In genomic region chr9:136837146-136837855, GRCh38 we compare ENCODE assay signal across 13 cellular contexts. TPM values are rescaled to one million over a fixed set of nuclear protein-coding genes. Genes with fewer than 3 reads are reported as not detected.
A peak's percentile ranks its signal among the peaks of the same experiment; 100 is the strongest.
DNase-seq lines count a peak whose midpoint lies in the region; ATAC-seq, FAIRE-seq and TF ChIP-seq lines count a peak whose summit lies in the region.
"Had no signal": no experiment of that assay in that cellular context is flagged by ENCODE, and none has a peak within 500 bp of the region (broad histone marks: within the 10 kb centered on the region; RNA-seq: fewer than 3 reads in every experiment).

No MANE protein-coding gene starts in this region.

- no peaks in the 10 kb centered on the region for H3K79me2 ChIP-seq in HepG2 (ENCODE audit: insufficient read depth, low read length)

- no peak for TF ChIP-seq POLR2A in HepG2 (IDR thresholded peaks at IDR 0.05; ENCODE audit: insufficient read depth in 1 of 2, low read depth in 2 of 2, low read length in 2 of 2)

- in situ Hi-C loops in HepG2 (cut with HindIII; ENCODE audit: extremely low pct_ligation_motif_present, low pct_unique_long_range_greater_than_20kb), result no loop called here

- H2AFZ ChIP-seq in HepG2 (ENCODE audit: low read length), result no peak overlapping the region

- no peak overlapping the region for H3K9ac ChIP-seq in HepG2 (ENCODE audit: insufficient read depth, low read depth, low read length)
- H3K9ac ChIP-seq: BLaER1 had no signal

- no peak for FAIRE-seq in HepG2 (lab: Jason Lieb, UNC)
- FAIRE-seq: GM19239, HTR-8/SVneo had no signal

- H3K27ac ChIP-seq in RWPE1, result peak overlapping the region; percentile 90
- H3K27ac ChIP-seq in HepG2 (ENCODE audit: extremely low read length, insufficient read depth, low read length), result no peak overlapping the region
- H3K27ac ChIP-seq: BLaER1 had no signal

- no peak for TF ChIP-seq CTCF in BE2C (IDR thresholded peaks at IDR 0.05; ENCODE audit: low read depth, low read length)
- TF ChIP-seq CTCF in RWPE1 (conservative IDR thresholded peaks at IDR 0.05; ENCODE audit: low read depth), result no peak
- TF ChIP-seq CTCF in HepG2 (CRISPR knock-in tag; IDR thresholded peaks at IDR 0.05), result no peak

- H3K9me3 ChIP-seq in BE2C (no peaks in the 10 kb centered on the region), HepG2 (ENCODE audit: low read length) (no peaks in the 10 kb centered on the region)
- H3K9me3 ChIP-seq: BLaER1 had no signal

- no peak overlapping the region for H3K4me3 ChIP-seq in BE2C (ENCODE audit: low read depth, low read length)
- H3K4me3 ChIP-seq in HepG2 (replicated peaks in 1 of 3; ENCODE audit: insufficient read depth in 1 of 3, low read depth in 2 of 3, low read length in 3 of 3), result no peak overlapping the region
- H3K4me3 ChIP-seq: BLaER1 had no signal

- H3K27me3 ChIP-seq in BE2C (no peaks in the 10 kb centered on the region), HepG2 (ENCODE audit: control insufficient read depth in 1 of 2, insufficient read depth in 2 of 2, low read length in 2 of 2) (no peaks in the 10 kb centered on the region)
- H3K27me3 ChIP-seq: BLaER1 had no signal

- no peak overlapping the region for H3K4me2 ChIP-seq in HepG2 (ENCODE audit: low read depth, low read length)
- H3K4me2 ChIP-seq: BLaER1 had no signal

- TF ChIP-seq RAD21 in HepG2 (CRISPR knock-in tag; IDR thresholded peaks at IDR 0.05), result no peak

- H3K36me3 ChIP-seq in BE2C (peaks cover 55% of the 10 kb centered on the region), HepG2 (replicated peaks in 1 of 2; ENCODE audit: control insufficient read depth in 1 of 2, insufficient read depth in 2 of 2, low read length in 2 of 2) (peaks cover 14 to 15% of the 10 kb centered on the region in 2 experiments)

- peaks cover 30% of the 10 kb centered on the region for H3K4me1 ChIP-seq in BE2C
- H3K4me1 ChIP-seq in HepG2 (ENCODE audit: insufficient read depth, low read length), result peaks cover 31% of the 10 kb centered on the region

- no TSS peak for BruUV-seq in HepG2 (replicated peaks; lab: Mats Ljungman, UMichigan)

- no peaks in the 10 kb centered on the region for H4K20me1 ChIP-seq in HepG2 (ENCODE audit: insufficient read depth, low read length)

- CTCF ChIA-PET in RWPE1 (lab: Yijun Ruan, JAX), result no interaction called here
- CTCF ChIA-PET in HepG2 (lab: Yijun Ruan, JAX; ENCODE audit: low intra/inter-chr PET ratio, low total read pairs), result no interaction called here

- POLR2A ChIA-PET in RWPE1 (lab: Yijun Ruan, JAX; ENCODE audit: low non-redundant PET) (no interaction called here), HepG2 (lab: Yijun Ruan, JAX) (no interaction called here)

- 92% methylated on average over 15 of the region's 27 CpGs for WGBS in HepG2 (ENCODE audit: low lambda C conversion rate)

- DNase-seq in BE2C, result peak; percentile 13
- DNase-seq in RWPE1 (ENCODE audit: low spot score), result no peak
- no peak for DNase-seq in HepG2 (ENCODE audit: low spot score)
- no peak for DNase-seq in anterior cingulate cortex (lab: John Stamatoyannopoulos, UW)
- DNase-seq: CD8-positive, alpha-beta memory T cell; DMS53; GF-D8; GOT3; H9 had no signal

- TF ChIP-seq EP300 in HepG2 (IDR thresholded peaks at IDR 0.05; ENCODE audit: low read depth in 2 of 2, low read length in 2 of 2) (no peak), HepG2 (CRISPR knock-in tag; IDR thresholded peaks at IDR 0.05; ENCODE audit: borderline replicate concordance) (no peak)

- ATAC-seq in HepG2 (no peak), HG03095 (IDR thresholded peaks at IDR 0.05; ENCODE audit: unreplicated experiment) (no peak)

- intact Hi-C loops in HepG2 (cut with micrococcal nuclease; ENCODE audit: unreplicated experiment), result no loop called here

RNA-seq across cellular contexts. Expression of gene AJM1, which starts 5.0 kb away (rescaled TPM):
- 37.9 TPM for polyA plus RNA-seq in BE2C (2012; ENCODE audit: insufficient read depth, insufficient read length, low read depth)
- 0.48 and 1.1 TPM in 2 replicates for total RNA-seq in HepG2 (2016; rRNA removed; fragmentation: Illumina TruSeq; extraction: Trizol)
- total RNA-seq in HepG2 (2016; cell fraction: cytosol; rRNA removed; fragmentation: Illumina TruSeq; extraction: Trizol; ENCODE audit: low read depth), result 0.61 and 0.71 TPM in 2 replicates
- total RNA-seq in HepG2 (2016; cell fraction: insoluble cytoplasmic fraction; rRNA removed; fragmentation: Illumina TruSeq; extraction: Trizol), result 0.30 and 1.00 TPM in 2 replicates
- 0.59 and 0.90 TPM in 2 replicates for total RNA-seq in HepG2 (2016; cell fraction: membrane; rRNA removed; fragmentation: Illumina TruSeq; extraction: Trizol)
- total RNA-seq in HepG2 (2016; cell fraction: nucleus; rRNA removed; fragmentation: Illumina TruSeq; extraction: Trizol), result 1.0 TPM in 2 replicates
- 1.2 and 1.4 TPM in 2 replicates for polyA plus RNA-seq in HepG2 (2011; rRNA removed)
- 0.45 and 0.97 TPM in 2 replicates for polyA plus RNA-seq in HepG2 (2011; cell fraction: cytosol; rRNA removed)
- 22.1 and 27.9 TPM in 2 replicates for polyA plus RNA-seq in HepG2 (2011; cell fraction: nucleus; rRNA removed)
- 2.2 TPM in 2 replicates for polyA plus RNA-seq in HepG2 (2012)
- 0.40 and 0.78 TPM in 2 replicates for polyA plus RNA-seq in HepG2 (2016; cell fraction: cytosol; fragmentation: Illumina TruSeq; extraction: Trizol; ENCODE audit: low read depth)
- 0.61 and 0.74 TPM in 2 replicates for polyA plus RNA-seq in HepG2 (2016; cell fraction: insoluble cytoplasmic fraction; fragmentation: Illumina TruSeq; extraction: Trizol; ENCODE audit: low read depth)
- 0.52 and 0.76 TPM in 2 replicates for polyA plus RNA-seq in HepG2 (2016; cell fraction: membrane; fragmentation: Illumina TruSeq; extraction: Trizol; ENCODE audit: low read depth)
- polyA plus RNA-seq in HepG2 (2016; cell fraction: nucleus; fragmentation: Illumina TruSeq; extraction: Trizol; ENCODE audit: insufficient read depth, low read depth), result 4.1 and 4.6 TPM in 2 replicates
- 0.77 and 1.1 TPM in 2 replicates for polyA minus RNA-seq in HepG2 (2011; rRNA and poly(A)+ RNA removed; ENCODE audit: low replicate concordance)
- polyA minus RNA-seq in HepG2 (2011; cell fraction: cytosol; rRNA and poly(A)+ RNA removed), result 1.5 and 1.8 TPM in 2 replicates
- polyA minus RNA-seq in HepG2 (2011; cell fraction: nucleus; rRNA and poly(A)+ RNA removed), result 3.0 and 3.3 TPM in 2 replicates

RNA-seq across cellular contexts. Expression of gene PHPT1, which starts 11.9 kb away (rescaled TPM):
- 544 TPM for polyA plus RNA-seq in BE2C (2012; ENCODE audit: insufficient read depth, insufficient read length, low read depth)
- total RNA-seq in HepG2 (2016; rRNA removed; fragmentation: Illumina TruSeq; extraction: Trizol), result 155 and 192 TPM in 2 replicates
- total RNA-seq in HepG2 (2016; cell fraction: cytosol; rRNA removed; fragmentation: Illumina TruSeq; extraction: Trizol; ENCODE audit: low read depth), result 102 and 115 TPM in 2 replicates
- total RNA-seq in HepG2 (2016; cell fraction: insoluble cytoplasmic fraction; rRNA removed; fragmentation: Illumina TruSeq; extraction: Trizol), result 166 and 201 TPM in 2 replicates
- total RNA-seq in HepG2 (2016; cell fraction: membrane; rRNA removed; fragmentation: Illumina TruSeq; extraction: Trizol), result 119 and 147 TPM in 2 replicates
- 76.8 and 86.8 TPM in 2 replicates for total RNA-seq in HepG2 (2016; cell fraction: nucleus; rRNA removed; fragmentation: Illumina TruSeq; extraction: Trizol)
- 184 and 189 TPM in 2 replicates for polyA plus RNA-seq in HepG2 (2011; rRNA removed)
- 184 and 289 TPM in 2 replicates for polyA plus RNA-seq in HepG2 (2011; cell fraction: cytosol; rRNA removed)
- polyA plus RNA-seq in HepG2 (2011; cell fraction: nucleus; rRNA removed), result 352 and 483 TPM in 2 replicates
- polyA plus RNA-seq in HepG2 (2012), result 109 and 121 TPM in 2 replicates
- 97.4 and 122 TPM in 2 replicates for polyA plus RNA-seq in HepG2 (2016; cell fraction: cytosol; fragmentation: Illumina TruSeq; extraction: Trizol; ENCODE audit: low read depth)
- 136 and 146 TPM in 2 replicates for polyA plus RNA-seq in HepG2 (2016; cell fraction: insoluble cytoplasmic fraction; fragmentation: Illumina TruSeq; extraction: Trizol; ENCODE audit: low read depth)
- polyA plus RNA-seq in HepG2 (2016; cell fraction: membrane; fragmentation: Illumina TruSeq; extraction: Trizol; ENCODE audit: low read depth), result 95.2 and 109 TPM in 2 replicates
- polyA plus RNA-seq in HepG2 (2016; cell fraction: nucleus; fragmentation: Illumina TruSeq; extraction: Trizol; ENCODE audit: insufficient read depth, low read depth), result 167 and 176 TPM in 2 replicates
- 32.0 and 34.3 TPM in 2 replicates for polyA minus RNA-seq in HepG2 (2011; rRNA and poly(A)+ RNA removed; ENCODE audit: low replicate concordance)
- 21.5 and 26.7 TPM in 2 replicates for polyA minus RNA-seq in HepG2 (2011; cell fraction: cytosol; rRNA and poly(A)+ RNA removed)
- 33.4 and 39.9 TPM in 2 replicates for polyA minus RNA-seq in HepG2 (2011; cell fraction: nucleus; rRNA and poly(A)+ RNA removed)

RNA-seq across cellular contexts. Expression of gene MAMDC4, which starts 14.8 kb away (rescaled TPM):
- 4.4 TPM for polyA plus RNA-seq in BE2C (2012; ENCODE audit: insufficient read depth, insufficient read length, low read depth)
- 1.2 and 6.0 TPM in 2 replicates for total RNA-seq in HepG2 (2016; rRNA removed; fragmentation: Illumina TruSeq; extraction: Trizol)
- 1.7 and 2.2 TPM in 2 replicates for total RNA-seq in HepG2 (2016; cell fraction: cytosol; rRNA removed; fragmentation: Illumina TruSeq; extraction: Trizol; ENCODE audit: low read depth)
- 1.0 and 7.5 TPM in 2 replicates for total RNA-seq in HepG2 (2016; cell fraction: insoluble cytoplasmic fraction; rRNA removed; fragmentation: Illumina TruSeq; extraction: Trizol)
- 0.83 and 1.1 TPM in 2 replicates for total RNA-seq in HepG2 (2016; cell fraction: membrane; rRNA removed; fragmentation: Illumina TruSeq; extraction: Trizol)
- 7.7 and 10.7 TPM in 2 replicates for total RNA-seq in HepG2 (2016; cell fraction: nucleus; rRNA removed; fragmentation: Illumina TruSeq; extraction: Trizol)
- polyA plus RNA-seq in HepG2 (2011; rRNA removed), result 6.8 and 7.9 TPM in 2 replicates
- 1.2 and 2.6 TPM in 2 replicates for polyA plus RNA-seq in HepG2 (2011; cell fraction: cytosol; rRNA removed)
- polyA plus RNA-seq in HepG2 (2011; cell fraction: nucleus; rRNA removed), result 170 and 232 TPM in 2 replicates
- 6.5 and 6.7 TPM in 2 replicates for polyA plus RNA-seq in HepG2 (2012)
- polyA plus RNA-seq in HepG2 (2016; cell fraction: cytosol; fragmentation: Illumina TruSeq; extraction: Trizol; ENCODE audit: low read depth), result 0.48 and 0.49 TPM in 2 replicates
- 1.2 and 1.3 TPM in 2 replicates for polyA plus RNA-seq in HepG2 (2016; cell fraction: insoluble cytoplasmic fraction; fragmentation: Illumina TruSeq; extraction: Trizol; ENCODE audit: low read depth)
- polyA plus RNA-seq in HepG2 (2016; cell fraction: membrane; fragmentation: Illumina TruSeq; extraction: Trizol; ENCODE audit: low read depth), result 0.57 and 0.68 TPM in 2 replicates
- polyA plus RNA-seq in HepG2 (2016; cell fraction: nucleus; fragmentation: Illumina TruSeq; extraction: Trizol; ENCODE audit: insufficient read depth, low read depth), result 32.1 and 33.9 TPM in 2 replicates
- 0.96 and 2.4 TPM in 2 replicates for polyA minus RNA-seq in HepG2 (2011; rRNA and poly(A)+ RNA removed; ENCODE audit: low replicate concordance)
- 0.69 and 1.2 TPM in 2 replicates for polyA minus RNA-seq in HepG2 (2011; cell fraction: cytosol; rRNA and poly(A)+ RNA removed)
- 8.8 and 10.9 TPM in 2 replicates for polyA minus RNA-seq in HepG2 (2011; cell fraction: nucleus; rRNA and poly(A)+ RNA removed)
- polyA plus RNA-seq: CD8-positive, alpha-beta memory T cell had no signal

RNA-seq across cellular contexts. Expression of gene EDF1, which starts 28.8 kb away (rescaled TPM):
- 1,797 TPM for polyA plus RNA-seq in BE2C (2012; ENCODE audit: insufficient read depth, insufficient read length, low read depth)
- total RNA-seq in HepG2 (2016; rRNA removed; fragmentation: Illumina TruSeq; extraction: Trizol), result 379 and 474 TPM in 2 replicates
- 152 and 180 TPM in 2 replicates for total RNA-seq in HepG2 (2016; cell fraction: cytosol; rRNA removed; fragmentation: Illumina TruSeq; extraction: Trizol; ENCODE audit: low read depth)
- total RNA-seq in HepG2 (2016; cell fraction: insoluble cytoplasmic fraction; rRNA removed; fragmentation: Illumina TruSeq; extraction: Trizol), result 390 and 529 TPM in 2 replicates
- 186 and 193 TPM in 2 replicates for total RNA-seq in HepG2 (2016; cell fraction: membrane; rRNA removed; fragmentation: Illumina TruSeq; extraction: Trizol)
- total RNA-seq in HepG2 (2016; cell fraction: nucleus; rRNA removed; fragmentation: Illumina TruSeq; extraction: Trizol), result 157 and 160 TPM in 2 replicates
- polyA plus RNA-seq in HepG2 (2011; rRNA removed), result 235 and 269 TPM in 2 replicates
- polyA plus RNA-seq in HepG2 (2011; cell fraction: cytosol; rRNA removed), result 392 and 430 TPM in 2 replicates
- polyA plus RNA-seq in HepG2 (2011; cell fraction: nucleus; rRNA removed), result 129 and 177 TPM in 2 replicates
- polyA plus RNA-seq in HepG2 (2012), result 257 and 326 TPM in 2 replicates
- 191 and 202 TPM in 2 replicates for polyA plus RNA-seq in HepG2 (2016; cell fraction: cytosol; fragmentation: Illumina TruSeq; extraction: Trizol; ENCODE audit: low read depth)
- polyA plus RNA-seq in HepG2 (2016; cell fraction: insoluble cytoplasmic fraction; fragmentation: Illumina TruSeq; extraction: Trizol; ENCODE audit: low read depth), result 553 and 620 TPM in 2 replicates
- 198 and 200 TPM in 2 replicates for polyA plus RNA-seq in HepG2 (2016; cell fraction: membrane; fragmentation: Illumina TruSeq; extraction: Trizol; ENCODE audit: low read depth)
- polyA plus RNA-seq in HepG2 (2016; cell fraction: nucleus; fragmentation: Illumina TruSeq; extraction: Trizol; ENCODE audit: insufficient read depth, low read depth), result 307 and 322 TPM in 2 replicates
- polyA minus RNA-seq in HepG2 (2011; rRNA and poly(A)+ RNA removed; ENCODE audit: low replicate concordance), result 34.3 and 99.7 TPM in 2 replicates
- 87.8 and 91.0 TPM in 2 replicates for polyA minus RNA-seq in HepG2 (2011; cell fraction: cytosol; rRNA and poly(A)+ RNA removed)
- polyA minus RNA-seq in HepG2 (2011; cell fraction: nucleus; rRNA and poly(A)+ RNA removed), result 84.2 and 94.6 TPM in 2 replicates

RNA-seq across cellular contexts. Expression of gene RABL6, which starts 29.6 kb away (rescaled TPM):
- 164 TPM for polyA plus RNA-seq in BE2C (2012; ENCODE audit: insufficient read depth, insufficient read length, low read depth)
- total RNA-seq in HepG2 (2016; rRNA removed; fragmentation: Illumina TruSeq; extraction: Trizol), result 66.4 and 81.5 TPM in 2 replicates
- 37.0 and 38.7 TPM in 2 replicates for total RNA-seq in HepG2 (2016; cell fraction: cytosol; rRNA removed; fragmentation: Illumina TruSeq; extraction: Trizol; ENCODE audit: low read depth)
- total RNA-seq in HepG2 (2016; cell fraction: insoluble cytoplasmic fraction; rRNA removed; fragmentation: Illumina TruSeq; extraction: Trizol), result 54.7 and 84.6 TPM in 2 replicates
- total RNA-seq in HepG2 (2016; cell fraction: membrane; rRNA removed; fragmentation: Illumina TruSeq; extraction: Trizol), result 88.7 and 91.1 TPM in 2 replicates
- 50.3 and 58.9 TPM in 2 replicates for total RNA-seq in HepG2 (2016; cell fraction: nucleus; rRNA removed; fragmentation: Illumina TruSeq; extraction: Trizol)
- polyA plus RNA-seq in HepG2 (2011; rRNA removed), result 125 and 139 TPM in 2 replicates
- 72.4 and 105 TPM in 2 replicates for polyA plus RNA-seq in HepG2 (2011; cell fraction: cytosol; rRNA removed)
- polyA plus RNA-seq in HepG2 (2011; cell fraction: nucleus; rRNA removed), result 222 and 282 TPM in 2 replicates
- polyA plus RNA-seq in HepG2 (2012), result 114 and 126 TPM in 2 replicates
- polyA plus RNA-seq in HepG2 (2016; cell fraction: cytosol; fragmentation: Illumina TruSeq; extraction: Trizol; ENCODE audit: low read depth), result 45.2 and 45.6 TPM in 2 replicates
- 68.3 and 84.3 TPM in 2 replicates for polyA plus RNA-seq in HepG2 (2016; cell fraction: insoluble cytoplasmic fraction; fragmentation: Illumina TruSeq; extraction: Trizol; ENCODE audit: low read depth)
- polyA plus RNA-seq in HepG2 (2016; cell fraction: membrane; fragmentation: Illumina TruSeq; extraction: Trizol; ENCODE audit: low read depth), result 80.1 and 85.2 TPM in 2 replicates
- polyA plus RNA-seq in HepG2 (2016; cell fraction: nucleus; fragmentation: Illumina TruSeq; extraction: Trizol; ENCODE audit: insufficient read depth, low read depth), result 135 and 137 TPM in 2 replicates
- 117 and 139 TPM in 2 replicates for polyA minus RNA-seq in HepG2 (2011; rRNA and poly(A)+ RNA removed; ENCODE audit: low replicate concordance)
- polyA minus RNA-seq in HepG2 (2011; cell fraction: cytosol; rRNA and poly(A)+ RNA removed), result 60.1 and 64.7 TPM in 2 replicates
- polyA minus RNA-seq in HepG2 (2011; cell fraction: nucleus; rRNA and poly(A)+ RNA removed), result 67.3 and 68.4 TPM in 2 replicates
